Comparison of ENCODE assay signal across 8 cellular contexts in genomic region chr19:47707135-47707925, GRCh38. TPM values are rescaled to one million over a fixed set of nuclear protein-coding genes. Genes with fewer than 3 reads are reported as not detected.
A peak's percentile ranks its signal among the peaks of the same experiment; 100 is the strongest.
DNase-seq lines count a peak whose midpoint lies in the region; ATAC-seq and TF ChIP-seq lines count a peak whose summit lies in the region.

No MANE protein-coding gene starts in this region.

- H3K27ac Mint-ChIP-seq in activated CD4-positive, alpha-beta memory T cell treated with anti-CD3 and anti-CD28 coated beads for 36 hours = no peak overlapping the region

- peak overlapping the region; percentile 25; the same call in 1 of the 2 replicates for H3K9ac ChIP-seq in HCT116 (ENCODE audit: low read length)

- peaks cover 6% of the 10 kb centered on the region for H3K27me3 Mint-ChIP-seq in activated CD4-positive, alpha-beta memory T cell treated with anti-CD3 and anti-CD28 coated beads for 36 hours

- H3K79me2 ChIP-seq in HCT116 (ENCODE audit: insufficient read depth, low read length) = no peaks in the 10 kb centered on the region

- ATAC-seq in HCT116 (peak; percentile 98), HG02588 (IDR thresholded peaks at IDR 0.05; ENCODE audit: unreplicated experiment) (no peak)

- TF ChIP-seq CTCF in HCT116 (IDR thresholded peaks at IDR 0.05 in 2 of 3, conservative IDR thresholded peaks at IDR 0.05 in 1 of 3; ENCODE audit: borderline replicate concordance in 1 of 3, insufficient read depth in 1 of 3, low read depth in 2 of 3, low read length in 2 of 3) = peak; percentile 86 to 93 (median 92)

- H3K27ac ChIP-seq in HCT116 (ENCODE audit: low read depth, low read length) = no peak overlapping the region; the same call in 1 of the 2 replicates

- peak; percentile 94 for TF ChIP-seq RAD21 in HCT116 (IDR thresholded peaks at IDR 0.05; ENCODE audit: low read depth)

- no peaks in the 10 kb centered on the region for H4K20me1 ChIP-seq in HCT116 (ENCODE audit: insufficient read depth)

- TF ChIP-seq POLR2A in HCT116 (IDR thresholded peaks at IDR 0.05; ENCODE audit: borderline replicate concordance, extremely low read depth, insufficient read depth, insufficient read length) = no peak

- H2AFZ ChIP-seq in HCT116 (ENCODE audit: low read depth, low read length, poor library complexity, severe bottlenecking) = peak overlapping the region; percentile 80

- peaks cover 0 to 11% of the 10 kb centered on the region in 2 experiments; a peak in 2 of 4 replicates for H3K4me1 ChIP-seq in HCT116 (ENCODE audit: control insufficient read depth in 1 of 2, insufficient read depth in 2 of 2, low read length in 2 of 2)

- H3K9me2 ChIP-seq in HCT116 (ENCODE audit: insufficient read depth) = no peaks in the 10 kb centered on the region

- H3K4me1 Mint-ChIP-seq in activated CD4-positive, alpha-beta memory T cell treated with anti-CD3 and anti-CD28 coated beads for 36 hours (ENCODE audit: low read depth) = no peaks in the 10 kb centered on the region

- H3K36me3 ChIP-seq in HCT116 (ENCODE audit: control insufficient read depth in 1 of 2, insufficient read depth in 2 of 2, low read length in 2 of 2) = peaks cover 0 to 7% of the 10 kb centered on the region in 2 experiments; a peak in 2 of 4 replicates

- peak overlapping the region; percentile 71 for H3K4me2 ChIP-seq in HCT116 (ENCODE audit: low read length)

- CTCF ChIA-PET in HCT116 (lab: Charles Lee) = interaction anchor here (0.6 to 3.2 kb wide), 17 partner anchors 10 to 451 kb away, joined by 3 to 68 read pairs (median 5); partner anchors contain the start of genes DHX34, KPTN and NOP53
- CTCF ChIA-PET in activated CD4-positive, alpha-beta memory T cell treated with anti-CD3 and anti-CD28 coated beads for 36 hours (lab: Charles Lee) = interaction anchor here (0.6 to 13.9 kb wide), 26 partner anchors 8 to 415 kb away, joined by 3 to 193 read pairs (median 4); partner anchors contain the start of genes KPTN, NAPA and NOP53

- H3K9me3 Mint-ChIP-seq in activated CD4-positive, alpha-beta memory T cell treated with anti-CD3 and anti-CD28 coated beads for 36 hours = no peaks in the 10 kb centered on the region

- BruUV-seq in HCT116 (replicated peaks; lab: Mats Ljungman, UMichigan) = no TSS peak

- RAD21 ChIA-PET in HCT116 (lab: Charles Lee; ENCODE audit: low non-redundant PET in 1 of 2, low total read pairs in 2 of 2, uncharacterized antibody in 2 of 2, unreplicated experiment in 2 of 2) = interaction anchor here (0.9 to 2.3 kb wide), 6 partner anchors 9 to 271 kb away, joined by 3 to 15 read pairs (median 5); no protein-coding TSS in a partner anchor

- POLR2A ChIA-PET in HCT116 (lab: Charles Lee) = interaction anchor here (0.9 to 1.2 kb wide), 2 partner anchors 37 to 271 kb away, joined by 3 read pairs; no protein-coding TSS in a partner anchor
- POLR2A ChIA-PET in activated CD4-positive, alpha-beta memory T cell treated with anti-CD3 and anti-CD28 coated beads for 36 hours (lab: Charles Lee) = no interaction called here

- peaks cover 6% of the 10 kb centered on the region for H3K36me3 Mint-ChIP-seq in activated CD4-positive, alpha-beta memory T cell treated with anti-CD3 and anti-CD28 coated beads for 36 hours

- intact Hi-C loops in HCT116 (cut with micrococcal nuclease) = loop anchor here (1.0 kb wide), 1 partner anchor 271 kb away; no protein-coding TSS in a partner anchor
- intact Hi-C loops in activated CD4-positive, alpha-beta memory T cell treated with anti-CD3 and anti-CD28 coated beads for 36 hours (cut with micrococcal nuclease) = loop anchor here (1.0 to 5.0 kb wide), 2 partner anchors 271 to 410 kb away; no protein-coding TSS in a partner anchor

- no peak overlapping the region for H3K4me3 Mint-ChIP-seq in activated CD4-positive, alpha-beta memory T cell treated with anti-CD3 and anti-CD28 coated beads for 36 hours

- H3K4me3 ChIP-seq in HCT116 (replicated peaks in 1 of 2; ENCODE audit: low read depth in 1 of 2, low read length in 2 of 2) = peak overlapping the region; percentile 24 to 35

- H3K9me3 ChIP-seq in HCT116 (ENCODE audit: control insufficient read depth in 1 of 2, insufficient read depth in 1 of 2, low read depth in 1 of 2, low read length in 2 of 2) = no peaks in the 10 kb centered on the region

- H3K27me3 ChIP-seq in HCT116 (ENCODE audit: insufficient read depth, low read length) = no peaks in the 10 kb centered on the region

- peak in 8 of 14 donors; percentile 9 to 43 (median 20) for DNase-seq in C1 segment of cervical spinal cord (lab: John Stamatoyannopoulos, UW)
- peak; percentile 81 for DNase-seq in HCT116 (ENCODE audit: low read depth, low spot score)
- DNase-seq in NCI-H748 (lab: John Stamatoyannopoulos, UW; ENCODE audit: unreplicated experiment) = peak; percentile 82
- DNase-seq in activated CD4-positive, alpha-beta memory T cell treated with anti-CD3 and anti-CD28 coated beads for 36 hours = peak; percentile 88
- DNase-seq in effector CD4-positive, alpha-beta T cell = peak; percentile 57
- peak; percentile 72 for DNase-seq in midbrain (lab: John Stamatoyannopoulos, UW)
- DNase-seq in stimulated activated CD8-positive, alpha-beta memory T cell treated with anti-CD3 and anti-CD28 coated beads, Interleukin-4, amount 100 ng/mL, for 4 hours (ENCODE audit: low read depth in 2 of 2, low spot score in 1 of 2) = peak; percentile 45 to 56

TF ChIP-seq in HCT116, 20 proteins besides CTCF, POLR2A, EP300 and RAD21:
- TF ChIP-seq POLR2AphosphoS5 (IDR thresholded peaks at IDR 0.05; ENCODE audit: low read depth, low read length) (peak; percentile 11; the same call in 1 of the 2 replicates), MAX (IDR thresholded peaks at IDR 0.05) (0 out of 2 replicates have a peak, but pooled peaks have one; percentile 29), CBX3 (IDR thresholded peaks at IDR 0.05; ENCODE audit: low read depth) (peak; percentile 90), YY1 (IDR thresholded peaks at IDR 0.05; ENCODE audit: extremely low read depth, insufficient replicate concordance, low read depth, low read length) (peak; percentile 71), TCF7L2 (IDR thresholded peaks at IDR 0.05; ENCODE audit: borderline replicate concordance, extremely low read depth, insufficient read depth, insufficient read length) (no peak), SP1 (IDR thresholded peaks at IDR 0.05; ENCODE audit: low read depth) (no peak), EGR1 (IDR thresholded peaks at IDR 0.05; ENCODE audit: low read depth) (no peak)

RNA-seq across cellular contexts. Expression of gene EHD2, which starts 5.9 kb away (rescaled TPM):
- total RNA-seq in HCT116 (2021; ENCODE audit: unreplicated experiment) = 60.5 TPM
- polyA plus RNA-seq in HCT116 (2012) = 66.6 and 71.3 TPM in 2 replicates
- 1 to 10 TPM in 1 of 2 experiments, under 1 TPM in 1; 0.81 to 1.6 TPM for total RNA-seq in activated CD4-positive, alpha-beta memory T cell treated with anti-CD3 and anti-CD28 coated beads for 36 hours

RNA-seq across cellular contexts. Expression of gene NOP53, which starts 38.0 kb away (rescaled TPM):
- total RNA-seq in HCT116 (2021; ENCODE audit: unreplicated experiment) = 322 TPM
- polyA plus RNA-seq in HCT116 (2012) = 333 and 353 TPM in 2 replicates
- 100 to 1,000 TPM; 259 to 268 TPM for total RNA-seq in activated CD4-positive, alpha-beta memory T cell treated with anti-CD3 and anti-CD28 coated beads for 36 hours

Comparison
In these comparisons a context has a peak if more than half of its experiments do, and no peak if none do; other contexts are left out.
1. DNase-seq: peak in every context shown above with its lines; median percentile 88 in activated CD4-positive, alpha-beta memory T cell treated with anti-CD3 and anti-CD28 coated beads for 36 hours; 82 in NCI-H748; 81 in HCT116; 72 in midbrain; 57 in effector CD4-positive, alpha-beta T cell; 50 in stimulated activated CD8-positive, alpha-beta memory T cell treated with anti-CD3 and anti-CD28 coated beads, Interleukin-4, amount 100 ng/mL, for 4 hours; 20 in C1 segment of cervical spinal cord.
2. RNA of gene EHD2, which starts 5.9 kb away (total RNA-seq): 60.5 TPM in HCT116 (single experiment); 0.81 to 1.6 TPM in activated CD4-positive, alpha-beta memory T cell treated with anti-CD3 and anti-CD28 coated beads for 36 hours; every median in the first group is over 10 times any median in the second.